8 cellular contexts compared by ENCODE assay signal in the genomic region with DNA sequence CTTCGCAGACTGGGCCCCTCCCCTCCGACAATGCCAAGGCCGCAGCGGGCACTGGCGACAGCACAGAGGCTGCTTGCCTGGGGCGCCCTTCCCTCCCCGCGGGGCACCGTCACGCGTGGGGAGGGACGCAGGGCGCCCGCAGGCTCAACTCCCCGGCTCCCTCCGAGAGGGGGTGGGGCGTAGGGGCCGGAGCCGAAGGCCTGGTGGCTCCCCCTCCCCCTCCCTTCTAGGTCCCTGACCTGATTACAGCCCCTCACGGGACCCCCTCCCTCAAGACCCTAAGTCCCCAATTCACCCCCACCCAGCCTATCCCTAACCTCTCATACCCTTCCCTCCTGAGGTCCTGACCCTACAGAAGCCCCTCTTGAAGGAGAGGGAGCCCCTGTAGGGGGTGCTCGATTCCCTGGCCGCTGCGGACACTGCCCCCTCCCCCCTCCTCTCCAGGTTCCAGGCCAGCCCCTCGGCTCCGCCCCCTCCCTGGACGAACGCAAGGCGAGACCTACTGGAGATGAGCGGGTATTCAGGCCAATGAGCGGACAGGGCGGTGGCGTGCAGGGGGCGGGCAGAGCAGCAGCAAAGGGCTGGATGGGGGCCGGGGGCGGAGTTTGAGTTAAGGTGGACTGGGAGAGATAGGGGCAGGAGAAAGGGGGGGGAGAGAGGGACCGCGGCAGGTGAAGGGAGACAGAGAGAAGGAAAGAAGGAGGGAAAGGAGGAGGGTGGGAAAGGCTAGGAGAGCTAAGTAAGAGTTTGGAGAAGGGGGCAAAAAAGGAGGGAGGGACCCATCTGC. TPM values are rescaled to one million over a fixed set of nuclear protein-coding genes. Genes with fewer than 3 reads are reported as not detected.
DNase-seq lines count a peak whose midpoint lies in the region; ATAC-seq and TF ChIP-seq lines count a peak whose summit lies in the region.

No MANE protein-coding gene starts in this region.

- H3K9me3 ChIP-seq in right atrium auricular region (no peaks in the 10 kb centered on the region), psoas muscle (no peaks in the 10 kb centered on the region)

- DNase-seq in NCI-H187 (lab: John Stamatoyannopoulos, UW) = peak; percentile 99 to 100
- DNase-seq in T-helper 2 cell = peak; percentile 92 to 99 (median 98)
- peak; percentile 100 for DNase-seq in right atrium auricular region (ENCODE audit: low spot score)
- peak; percentile 100 for DNase-seq in psoas muscle

- H3K4me1 ChIP-seq in right atrium auricular region (peaks cover 0 to 50% of the 10 kb centered on the region in 2 donors), psoas muscle (peaks cover 42% of the 10 kb centered on the region), urinary bladder (ENCODE audit: insufficient read depth) (no peaks in the 10 kb centered on the region)

- TF ChIP-seq CTCF in GM12873 (IDR thresholded peaks at IDR 0.05; ENCODE audit: insufficient read depth, low read depth, low read length, missing control alignments) = peak; percentile 43
- TF ChIP-seq CTCF in right atrium auricular region (IDR thresholded peaks at IDR 0.05) = peak; percentile 37 to 65
- peak; percentile 26 for TF ChIP-seq CTCF in psoas muscle (IDR thresholded peaks at IDR 0.05)

- intact Hi-C loops in psoas muscle (cut with DNase I) = loop anchor here (2.0 to 5.0 kb wide), 3 partner anchors 15 to 40 kb away; a partner anchor contains a TSS

- peak; percentile 46 for ATAC-seq in HG02852 (IDR thresholded peaks at IDR 0.05; ENCODE audit: unreplicated experiment)
- ATAC-seq in psoas muscle = peak; percentile 71 to 75 (median 74)

- H3K27ac ChIP-seq in angular gyrus (ENCODE audit: low read depth, low read length) (peak overlapping the region; percentile 90), right atrium auricular region (peak overlapping the region; percentile 98 to 99), psoas muscle (peak overlapping the region; percentile 91), urinary bladder (ENCODE audit: low read depth) (peak overlapping the region; percentile 88)

- H3K4me3 ChIP-seq in right atrium auricular region = peak overlapping the region; percentile 87 to 92
- H3K4me3 ChIP-seq in psoas muscle = peak overlapping the region; percentile 78
- H3K4me3 ChIP-seq in urinary bladder (ENCODE audit: low read depth, low read length) = peak overlapping the region; percentile 83

- H3K36me3 ChIP-seq in right atrium auricular region = no peaks in the 10 kb centered on the region
- H3K36me3 ChIP-seq in psoas muscle (ENCODE audit: insufficient read depth in 1 of 2, low read depth in 1 of 2) = no peaks in the 10 kb centered on the region
- no peaks in the 10 kb centered on the region for H3K36me3 ChIP-seq in urinary bladder (ENCODE audit: insufficient read depth)

- H3K27me3 ChIP-seq in right atrium auricular region (no peaks in the 10 kb centered on the region), psoas muscle (ENCODE audit: insufficient read depth in 3 of 3, low read length in 2 of 3) (no peaks in the 10 kb centered on the region)

- 0% methylated on average over 22 to 37 of the region's 37 CpGs for WGBS in psoas muscle, 3 donors
- WGBS in urinary bladder = under 1% methylated on average over 37 of the region's 37 CpGs

RNA-seq across cellular contexts. Expression of a gene that starts 0.7 kb away (rescaled TPM):
- 10 to 100 TPM; 30.3 to 53.4 TPM for total RNA-seq in right atrium auricular region
- 10 to 100 TPM; 34.6 to 97.9 (median 70.9) TPM for total RNA-seq in psoas muscle
- polyA plus RNA-seq in psoas muscle = 10 to 100 TPM; 20.2 to 55.5 (median 48.7) TPM
- 14.7 TPM for total RNA-seq in urinary bladder
- polyA plus RNA-seq in urinary bladder = 52.0 TPM

RNA-seq across cellular contexts. Expression of a gene that starts 8.5 kb away (rescaled TPM):
- total RNA-seq in right atrium auricular region (not detected), psoas muscle (not detected), urinary bladder (not detected)
- polyA plus RNA-seq in psoas muscle (not detected), urinary bladder (not detected)

RNA-seq across cellular contexts. Expression of a gene that starts 18.7 kb away (rescaled TPM):
- 10 to 100 TPM; 19.5 to 24.8 TPM for total RNA-seq in right atrium auricular region
- total RNA-seq in psoas muscle = 10 to 100 TPM; 24.5 to 39.4 (median 30.4) TPM
- 10 to 100 TPM; 32.4 to 52.7 (median 51.6) TPM for polyA plus RNA-seq in psoas muscle
- 10.5 TPM for total RNA-seq in urinary bladder
- 27.9 TPM for polyA plus RNA-seq in urinary bladder

RNA-seq across cellular contexts. Expression of a gene that starts 27.4 kb away (rescaled TPM):
- 10 to 100 TPM; 20.0 to 23.8 TPM for total RNA-seq in right atrium auricular region
- total RNA-seq in psoas muscle = 10 to 100 TPM in 1 of 4 donors, 1 to 10 TPM in 3; 5.5 to 13.8 (median 6.9) TPM
- polyA plus RNA-seq in psoas muscle = 10 to 100 TPM; 12.1 to 48.1 (median 30.1) TPM
- 38.4 TPM for total RNA-seq in urinary bladder
- 54.9 TPM for polyA plus RNA-seq in urinary bladder

RNA-seq across cellular contexts. Expression of a gene that starts 31.3 kb away (rescaled TPM):
- total RNA-seq in right atrium auricular region (10 to 100 TPM; 69.5 to 80.5 TPM), psoas muscle (10 to 100 TPM; 52.3 to 87.2 (median 82.8) TPM), urinary bladder (61.2 TPM)
- polyA plus RNA-seq in psoas muscle (10 to 100 TPM; 33.2 to 67.3 (median 43.8) TPM), urinary bladder (110 TPM)

Comparison
In these comparisons a context has a peak if more than half of its experiments do, and no peak if none do; other contexts are left out.
1. Peak in every context shown above with its lines: DNase-seq, ATAC-seq, H3K4me3 ChIP-seq and H3K27ac ChIP-seq.